Comparison of ENCODE assay signal across 15 cellular contexts in genomic region chr21:27426196-27426595, GRCh38.
"Had no signal": no experiment of that assay in that cellular context is flagged by ENCODE, and none has a peak within 500 bp of the region (broad histone marks: within the 10 kb centered on the region; RNA-seq: fewer than 3 reads in every experiment).

No MANE protein-coding gene starts in this region.

- H3K27ac ChIP-seq: dorsolateral prefrontal cortex, psoas muscle had no signal

- H3K36me3 ChIP-seq: sigmoid colon had no signal

- H3K9me3 ChIP-seq: psoas muscle, sigmoid colon, testis had no signal

- DNase-seq: activated CD4-positive, alpha-beta T cell treated with anti-CD3 and anti-CD28 coated beads, Interleukin-2, amount 10 ng/mL, durations not matched to agents 24 days and 14 days; activated naive CD4-positive, alpha-beta T cell treated with anti-CD3 and anti-CD28 coated beads, Interleukin-2, amount 50 U/mL, for 16 hours; amniotic stem cell; dorsolateral prefrontal cortex; head of caudate nucleus; kidney; natural killer cell; psoas muscle; sigmoid colon; stimulated activated CD4-positive, alpha-beta T cell treated with anti-CD3 and anti-CD28 coated beads, Interleukin-15, amount 100 ng/mL, for 24 hours; stimulated activated CD4-positive, alpha-beta T cell treated with anti-CD3 and anti-CD28 coated beads, Interleukin-4, amount 100 ng/mL, for 24 hours; T-helper 1 cell; testis had no signal

- H3K27me3 ChIP-seq: sigmoid colon, testis had no signal

- ATAC-seq: esophagus mucosa, natural killer cell, psoas muscle, WTC11 had no signal

- H3K4me3 ChIP-seq: dorsolateral prefrontal cortex, psoas muscle, sigmoid colon, testis had no signal
